Comparison of ENCODE assay signal across 1 cellular context in genomic region chr2:87708368-87708767, GRCh38. TPM values are rescaled to one million over a fixed set of nuclear protein-coding genes. Genes with fewer than 3 reads are reported as not detected.
"Had no signal": no experiment of that assay in that cellular context is flagged by ENCODE, and none has a peak within 500 bp of the region (broad histone marks: within the 10 kb centered on the region; RNA-seq: fewer than 3 reads in every experiment).

No MANE protein-coding gene starts in this region.

RNA-seq across cellular contexts. Expression of gene PLGLB2, which starts 39.5 kb away (rescaled TPM):
- total RNA-seq: prostate gland had no signal
